Comparison of ENCODE assay signal across 19 cellular contexts in genomic region chr10:112223725-112224124, GRCh38. TPM values are rescaled to one million over a fixed set of nuclear protein-coding genes. Genes with fewer than 3 reads are reported as not detected.
"Had no signal": no experiment of that assay in that cellular context is flagged by ENCODE, and none has a peak within 500 bp of the region (broad histone marks: within the 10 kb centered on the region; RNA-seq: fewer than 3 reads in every experiment).

No MANE protein-coding gene starts in this region.

- H3K4me2 ChIP-seq: neural progenitor cell had no signal

- H3K27ac ChIP-seq: ascending aorta, neural progenitor cell, ovary, tibial nerve, uterus had no signal

- H3K36me3 ChIP-seq: ascending aorta, neural progenitor cell, ovary, tibial nerve, uterus had no signal

- ATAC-seq: activated T-helper 17 cell treated with anti-CD3 and anti-CD28 coated beads, Interleukin-2, amount 50 U/mL, for 72 hours; esophagus mucosa; stimulated activated memory B cell treated with anti-CD40 and anti-IgM and Interleukin-4, amounts not matched to agents 10 μg/mL and 1 μg/mL and 100 μg/mL, for 72 hours; T-cell had no signal

- H3K27me3 ChIP-seq: ascending aorta, neural progenitor cell, ovary, tibial nerve, uterus had no signal

- DNase-seq: activated CD4-positive, CD25-positive, alpha-beta regulatory T cell treated with anti-CD3 and anti-CD28 coated beads, Interleukin-2, amount 50 U/mL, for 72 hours; activated naive CD4-positive, alpha-beta T cell treated with Interleukin-2 at 50 U/mL for 16 hours; foreskin fibroblast; kidney glomerular epithelial cell; naive B cell; ovary; stimulated activated CD4-positive, alpha-beta T cell treated with anti-CD3 and anti-CD28 coated beads, Interleukin-2, amount 100 ng/mL, for 48 hours; T-cell; T-helper 9 cell; uterus had no signal

- H2AFZ ChIP-seq: neural progenitor cell had no signal

- H3K4me3 ChIP-seq: ascending aorta, lung, neural progenitor cell, ovary, tibial nerve, uterus had no signal

- H3K9me3 ChIP-seq: ascending aorta, ovary, uterus had no signal

- H3K4me1 ChIP-seq: ascending aorta, neural progenitor cell, tibial nerve, uterus had no signal

RNA-seq across cellular contexts. Expression of gene TECTB, which starts 59.5 kb away (rescaled TPM):
- total RNA-seq: activated T-helper 17 cell treated with anti-CD3 and anti-CD28 coated beads, Interleukin-2, amount 50 U/mL, for 72 hours; ascending aorta; chondrocyte; esophagus mucosa; lung; ovary; subcutaneous adipose tissue; T-cell; tibial nerve; uterus had no signal
- polyA plus RNA-seq: lung had no signal
